12 cellular contexts compared by ENCODE assay signal in genomic region chr21:45549670-45550463, GRCh38. TPM values are rescaled to one million over a fixed set of nuclear protein-coding genes. Genes with fewer than 3 reads are reported as not detected.
DNase-seq lines count a peak whose midpoint lies in the region; ATAC-seq, FAIRE-seq and TF ChIP-seq lines count a peak whose summit lies in the region.
"Had no signal": no experiment of that assay in that cellular context is flagged by ENCODE, and none has a peak within 500 bp of the region (broad histone marks: within the 10 kb centered on the region; RNA-seq: fewer than 3 reads in every experiment).

No MANE protein-coding gene starts in this region.

- H3K9ac ChIP-seq in SK-N-SH = no peak overlapping the region

- peaks cover 31% of the 10 kb centered on the region for H3K4me1 Mint-ChIP-seq in activated T-helper 17 cell treated with anti-CD3 and anti-CD28 coated beads, Interleukin-2, amount 50 U/mL, for 72 hours

- peak; percentile 91 for FAIRE-seq in GM19239 (lab: Jason Lieb, UNC)
- FAIRE-seq: A204.1, TTC549 had no signal

- no peak for TF ChIP-seq RAD21 in SK-N-SH (IDR thresholded peaks at IDR 0.05; ENCODE audit: low read length)

- POLR2A ChIA-PET in SK-N-SH (lab: Yijun Ruan, JAX) = no interaction called here

- CTCF ChIA-PET in SK-N-SH (lab: Yijun Ruan, JAX) = interaction anchor here (0.7 to 1.1 kb wide), 2 partner anchors 270 to 271 kb away, joined by 3 to 4 read pairs; no protein-coding TSS in a partner anchor

- H3K79me2 ChIP-seq in SK-N-SH (ENCODE audit: insufficient read depth) = no peaks in the 10 kb centered on the region

- 87% methylated on average over 13 of the region's 15 CpGs for WGBS in SK-N-SH (ENCODE audit: low lambda C conversion rate)
- WGBS in ovary, 3 donors = 58 to 66% (median 58%) methylated on average over 14 to 15 of the region's 15 CpGs

- H3K27me3 ChIP-seq in SK-N-SH (ENCODE audit: insufficient read depth) (no peaks in the 10 kb centered on the region), ovary (no peaks in the 10 kb centered on the region), ascending aorta (no peaks in the 10 kb centered on the region)

- ATAC-seq in SK-N-SH treated with all-trans-retinoic acid at 6 μM for 48 hours (no peak), HG02588 (IDR thresholded peaks at IDR 0.05; ENCODE audit: unreplicated experiment) (no peak)
- ATAC-seq in activated T-helper 17 cell treated with anti-CD3 and anti-CD28 coated beads, Interleukin-2, amount 50 U/mL, for 72 hours (replicated peaks) = no peak

- intact Hi-C loops in ovary (cut with DNase I) = loop anchor here in 2 of 4 donors (10.0 kb wide), 1 partner anchor 275 kb away; no protein-coding TSS in a partner anchor
- intact Hi-C loops in ascending aorta (cut with DNase I) = loop anchor here (10.0 kb wide), 1 partner anchor 775 kb away; the partner anchor contains the start of genes C21orf58 and PCNT

- H3K36me3 Mint-ChIP-seq in activated T-helper 17 cell treated with anti-CD3 and anti-CD28 coated beads, Interleukin-2, amount 50 U/mL, for 72 hours (ENCODE audit: low read depth) = peaks cover 5% of the 10 kb centered on the region

- H3K4me2 ChIP-seq in SK-N-SH = no peak overlapping the region

- H3K4me3 Mint-ChIP-seq in activated T-helper 17 cell treated with anti-CD3 and anti-CD28 coated beads, Interleukin-2, amount 50 U/mL, for 72 hours = peak overlapping the region; percentile 80

- TF ChIP-seq CTCF in SK-N-SH (IDR thresholded peaks at IDR 0.05) (no peak), ovary (IDR thresholded peaks at IDR 0.05) (no peak), ascending aorta (IDR thresholded peaks at IDR 0.05) (no peak)

- peak overlapping the region; percentile 98 for H3K27ac Mint-ChIP-seq in activated T-helper 17 cell treated with anti-CD3 and anti-CD28 coated beads, Interleukin-2, amount 50 U/mL, for 72 hours

- H3K27ac ChIP-seq in SK-N-SH (ENCODE audit: low read depth in 2 of 2, low read length in 1 of 2) (no peak overlapping the region), ovary (no peak overlapping the region), ascending aorta (no peak overlapping the region)
- H3K27ac ChIP-seq: thoracic aorta had no signal

- no peaks in the 10 kb centered on the region for H3K9me2 ChIP-seq in SK-N-SH

- H3K36me3 ChIP-seq in SK-N-SH (replicated peaks in 1 of 2; ENCODE audit: control insufficient read depth in 1 of 2, insufficient read depth in 2 of 2, low read length in 1 of 2) (no peaks in the 10 kb centered on the region), ovary (no peaks in the 10 kb centered on the region), ascending aorta (no peaks in the 10 kb centered on the region)
- H3K36me3 ChIP-seq: thoracic aorta had no signal

- peak; percentile 54 for DNase-seq in SK-N-SH
- DNase-seq in GM19239 (ENCODE audit: insufficient read length, low spot score) = no peak
- DNase-seq in ovary = peak in 3 of 5 donors; percentile 20 to 31 (median 23)
- no peak for DNase-seq in glomerular visceral epithelial cell (ENCODE audit: extremely low spot score)
- DNase-seq in ascending aorta (ENCODE audit: low spot score in 2 of 2) = no peak
- DNase-seq: cerebellar nuclear complex had no signal

- H3F3A ChIP-seq in SK-N-SH (replicated peaks; ENCODE audit: insufficient read depth) = no peaks in the 10 kb centered on the region

- H2AFZ ChIP-seq in SK-N-SH (ENCODE audit: low read depth) = no peak overlapping the region

- no peaks in the 10 kb centered on the region for H4K20me1 ChIP-seq in SK-N-SH (ENCODE audit: insufficient read depth)

- H3K4me3 ChIP-seq in SK-N-SH (ENCODE audit: low read depth in 2 of 2, low read length in 1 of 2) = no peak overlapping the region
- H3K4me3 ChIP-seq in ovary = no peak overlapping the region
- H3K4me3 ChIP-seq in ascending aorta = no peak overlapping the region
- H3K4me3 ChIP-seq: thoracic aorta had no signal

- H3K9me3 ChIP-seq in SK-N-SH = no peaks in the 10 kb centered on the region
- no peaks in the 10 kb centered on the region for H3K9me3 ChIP-seq in ovary
- no peaks in the 10 kb centered on the region for H3K9me3 ChIP-seq in ascending aorta
- H3K9me3 ChIP-seq: thoracic aorta had no signal

- H3K27me3 Mint-ChIP-seq in activated T-helper 17 cell treated with anti-CD3 and anti-CD28 coated beads, Interleukin-2, amount 50 U/mL, for 72 hours = no peaks in the 10 kb centered on the region

- no peaks in the 10 kb centered on the region; a peak in 1 of 4 replicates for H3K4me1 ChIP-seq in SK-N-SH (ENCODE audit: control insufficient read depth in 1 of 2, insufficient read depth in 2 of 2, low read depth in 1 of 2, low read length in 1 of 2)
- peaks cover 4% of the 10 kb centered on the region for H3K4me1 ChIP-seq in ovary (ENCODE audit: insufficient read depth)
- H3K4me1 ChIP-seq in ascending aorta = no peaks in the 10 kb centered on the region

- no peak for TF ChIP-seq EP300 in SK-N-SH (IDR thresholded peaks at IDR 0.05; ENCODE audit: borderline replicate concordance in 1 of 2, low read depth in 1 of 2, low read length in 1 of 2)
- no peak for TF ChIP-seq EP300 in ovary (IDR thresholded peaks at IDR 0.05)

- TF ChIP-seq POLR2A in ovary (IDR thresholded peaks at IDR 0.05) = no peak

- H3K9me3 Mint-ChIP-seq in activated T-helper 17 cell treated with anti-CD3 and anti-CD28 coated beads, Interleukin-2, amount 50 U/mL, for 72 hours = no peaks in the 10 kb centered on the region

TF ChIP-seq in SK-N-SH, 30 proteins besides CTCF, POLR2A, EP300 and RAD21 (continues in another document):
- TF ChIP-seq, protein P1, sequence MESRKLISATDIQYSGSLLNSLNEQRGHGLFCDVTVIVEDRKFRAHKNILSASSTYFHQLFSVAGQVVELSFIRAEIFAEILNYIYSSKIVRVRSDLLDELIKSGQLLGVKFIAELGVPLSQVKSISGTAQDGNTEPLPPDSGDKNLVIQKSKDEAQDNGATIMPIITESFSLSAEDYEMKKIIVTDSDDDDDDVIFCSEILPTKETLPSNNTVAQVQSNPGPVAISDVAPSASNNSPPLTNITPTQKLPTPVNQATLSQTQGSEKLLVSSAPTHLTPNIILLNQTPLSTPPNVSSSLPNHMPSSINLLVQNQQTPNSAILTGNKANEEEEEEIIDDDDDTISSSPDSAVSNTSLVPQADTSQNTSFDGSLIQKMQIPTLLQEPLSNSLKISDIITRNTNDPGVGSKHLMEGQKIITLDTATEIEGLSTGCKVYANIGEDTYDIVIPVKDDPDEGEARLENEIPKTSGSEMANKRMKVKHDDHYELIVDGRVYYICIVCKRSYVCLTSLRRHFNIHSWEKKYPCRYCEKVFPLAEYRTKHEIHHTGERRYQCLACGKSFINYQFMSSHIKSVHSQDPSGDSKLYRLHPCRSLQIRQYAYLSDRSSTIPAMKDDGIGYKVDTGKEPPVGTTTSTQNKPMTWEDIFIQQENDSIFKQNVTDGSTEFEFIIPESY (IDR thresholded peaks at IDR 0.05; ENCODE audit: borderline replicate concordance, low read depth) = no peak
- no peak for TF ChIP-seq CHD2 (IDR thresholded peaks at IDR 0.05; ENCODE audit: low read length, partially characterized antibody)
- TF ChIP-seq MAX (IDR thresholded peaks at IDR 0.05; ENCODE audit: low read depth) = no peak
- TF ChIP-seq GABPA (IDR thresholded peaks at IDR 0.05; ENCODE audit: low read depth) = no peak
- no peak for TF ChIP-seq POLR2AphosphoS5 (IDR thresholded peaks at IDR 0.05; ENCODE audit: low read depth, low read length)
- no peak for TF ChIP-seq NRF1 (IDR thresholded peaks at IDR 0.05; ENCODE audit: low read depth, low read length)
- TF ChIP-seq RXRA (IDR thresholded peaks at IDR 0.05; ENCODE audit: borderline replicate concordance, low read depth) = no peak

TF ChIP-seq in SK-N-SH treated with all-trans-retinoic acid at 6 μM for 48 hours, 23 proteins besides CTCF, POLR2A, EP300 and RAD21 (continues in another document):
- no peak for TF ChIP-seq BACH2 (CRISPR knock-in tag; IDR thresholded peaks at IDR 0.05; ENCODE audit: borderline replicate concordance)
- TF ChIP-seq ZC3H10 (CRISPR knock-in tag; IDR thresholded peaks at IDR 0.05) = no peak
- TF ChIP-seq OSR1 (CRISPR knock-in tag; IDR thresholded peaks at IDR 0.05) = no peak
- TF ChIP-seq ZFP3 (CRISPR knock-in tag; IDR thresholded peaks at IDR 0.05) = no peak
- no peak for TF ChIP-seq ESRRG (CRISPR knock-in tag; IDR thresholded peaks at IDR 0.05)
- no peak for TF ChIP-seq ZNF70 (CRISPR knock-in tag; IDR thresholded peaks at IDR 0.05)
- TF ChIP-seq CSRNP3 (CRISPR knock-in tag; IDR thresholded peaks at IDR 0.05) = no peak
- TF ChIP-seq POU6F1 (CRISPR knock-in tag; IDR thresholded peaks at IDR 0.05; ENCODE audit: borderline replicate concordance, low read depth) = no peak
- TF ChIP-seq RARB (CRISPR knock-in tag; IDR thresholded peaks at IDR 0.05) = no peak
- no peak for TF ChIP-seq GLIS3 (CRISPR knock-in tag; IDR thresholded peaks at IDR 0.05)

RNA-seq across cellular contexts. Expression of gene SLC19A1, which starts 7.6 kb away (rescaled TPM):
- polyA plus RNA-seq in SK-N-SH (2012; rRNA removed) = 13.0 and 15.0 TPM in 2 replicates
- 4.5 and 8.6 TPM in 2 replicates for polyA plus RNA-seq in SK-N-SH (2012; cell fraction: cytosol; rRNA removed)
- polyA plus RNA-seq in SK-N-SH (2012; cell fraction: nucleus; rRNA removed) = 21.6 and 27.3 TPM in 2 replicates
- total RNA-seq in activated T-helper 17 cell treated with anti-CD3 and anti-CD28 coated beads, Interleukin-2, amount 50 U/mL, for 72 hours = 10 to 100 TPM; 41.4 to 82.2 TPM
- 10 to 100 TPM in 4 of 7 donors, 1 to 10 TPM in 3; 2.4 to 18.2 (median 10.1) TPM for total RNA-seq in ovary
- polyA plus RNA-seq in ovary = 1 to 10 TPM in 1 of 2 donors, under 1 TPM in 1; 0.88 to 6.9 TPM
- total RNA-seq in ascending aorta = 8.4 TPM

Comparison
In these comparisons a context has a peak if more than half of its experiments do, and no peak if none do; other contexts are left out.
1. DNase-seq: peak in SK-N-SH (single experiment) and ovary (3 of 5); none in GM19239 (single experiment), glomerular visceral epithelial cell (single experiment) and ascending aorta (0 of 2).